ENCODE assay signal across 10 cellular contexts in the genomic region with DNA sequence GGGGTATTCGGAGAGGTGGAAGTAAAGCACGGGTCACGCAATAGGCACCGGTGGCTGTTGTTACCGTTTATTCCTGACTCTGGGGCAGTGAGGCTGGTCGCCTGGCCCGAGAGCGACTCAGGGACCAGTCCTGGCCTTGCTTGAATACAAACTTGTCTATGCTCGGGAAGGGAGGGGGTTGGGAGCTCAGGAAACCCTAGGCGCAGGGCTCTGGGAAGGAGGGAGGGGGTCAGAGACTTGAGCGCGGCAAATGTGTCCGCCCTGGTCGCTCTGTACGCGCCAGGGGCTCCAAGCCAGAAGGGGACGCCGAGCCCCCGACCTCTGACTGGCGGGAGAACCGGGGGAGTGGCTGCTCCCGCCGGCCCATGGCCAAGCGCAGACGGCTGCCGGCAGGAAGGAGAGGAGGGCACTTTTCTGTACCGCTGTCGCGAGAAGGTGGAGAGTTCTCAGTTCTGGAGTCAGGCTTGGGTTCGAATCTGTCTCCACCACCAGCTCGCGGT. TPM values are rescaled to one million over a fixed set of nuclear protein-coding genes. Genes with fewer than 3 reads are reported as not detected.
DNase-seq lines count a peak whose midpoint lies in the region; ATAC-seq and TF ChIP-seq lines count a peak whose summit lies in the region.
"Had no signal": no experiment of that assay in that cellular context is flagged by ENCODE, and none has a peak within 500 bp of the region (broad histone marks: within the 10 kb centered on the region; RNA-seq: fewer than 3 reads in every experiment).

No MANE protein-coding gene starts in this region.

- H3K9me3 Mint-ChIP-seq in naive thymus-derived CD8-positive, alpha-beta T cell = no peaks in the 10 kb centered on the region
- H3K9me3 Mint-ChIP-seq: HFFc6 had no signal

- peaks cover 38 to 73% (median 50%) of the 10 kb centered on the region in 5 donors for H3K27me3 Mint-ChIP-seq in naive thymus-derived CD8-positive, alpha-beta T cell

- no peak overlapping the region for H3K27ac Mint-ChIP-seq in naive thymus-derived CD8-positive, alpha-beta T cell
- H3K27ac Mint-ChIP-seq: HFFc6 had no signal

- H3K36me3 Mint-ChIP-seq in naive thymus-derived CD8-positive, alpha-beta T cell = peaks cover 0 to 5% (median 0%) of the 10 kb centered on the region in 3 donors

- no peak for TF ChIP-seq CTCF in dorsolateral prefrontal cortex (IDR thresholded peaks at IDR 0.05 in 54 of 56, conservative IDR thresholded peaks at IDR 0.05 in 2 of 56; ENCODE audit: low read depth in 1 of 56, partially characterized antibody in 56 of 56)

- no peak for ATAC-seq in naive thymus-derived CD8-positive, alpha-beta T cell
- no peak for ATAC-seq in HG03432 (IDR thresholded peaks at IDR 0.05; ENCODE audit: unreplicated experiment)

- POLR2A ChIA-PET in naive thymus-derived CD8-positive, alpha-beta T cell (lab: Charles Lee) = no interaction called here

- peaks cover 0 to 68% (median 38%) of the 10 kb centered on the region in 45 donors for H3K27me3 ChIP-seq in dorsolateral prefrontal cortex

- H3K27ac ChIP-seq in dorsolateral prefrontal cortex = no peak overlapping the region

- H3K4me1 Mint-ChIP-seq in naive thymus-derived CD8-positive, alpha-beta T cell = peaks cover 8 to 18% (median 13%) of the 10 kb centered on the region in 4 donors

- intact Hi-C loops in dorsolateral prefrontal cortex (cut with DNase I) = no loop called here

- peak overlapping the region in 51 of 59 donors; percentile 7 to 70 (median 53) for H3K4me3 ChIP-seq in dorsolateral prefrontal cortex

- DNase-seq in AG20443 (ENCODE audit: low spot score) (peak; percentile 13), HuH-7 (ENCODE audit: low spot score) (peak; percentile 27), dorsolateral prefrontal cortex (no peak), medulla oblongata (ENCODE audit: extremely low spot score) (no peak), mucosa of gallbladder (ENCODE audit: low spot score) (no peak), HCEC 1CT (no peak)
- no peak for DNase-seq in naive thymus-derived CD8-positive, alpha-beta T cell
- DNase-seq: HFFc6 had no signal

- peak overlapping the region in 8 of 10 donors; percentile 55 to 78 (median 67) for H3K4me3 Mint-ChIP-seq in naive thymus-derived CD8-positive, alpha-beta T cell
- H3K4me3 Mint-ChIP-seq: HFFc6 had no signal

RNA-seq across cellular contexts. Expression of a gene that starts 1.5 kb away (rescaled TPM):
- 1 to 10 TPM in 115 of 120 experiments, under 1 TPM in 5; 0.61 to 6.1 (median 2.3) TPM for total RNA-seq in dorsolateral prefrontal cortex
- total RNA-seq in naive thymus-derived CD8-positive, alpha-beta T cell = not detected
- polyA plus RNA-seq in naive thymus-derived CD8-positive, alpha-beta T cell = not detected
- total RNA-seq in mucosa of gallbladder = 0.29 TPM
- total RNA-seq: HFFc6, mammary epithelial cell had no signal
- polyA plus RNA-seq: mammary epithelial cell had no signal

Comparison
In these comparisons a context has a peak if more than half of its experiments do, and no peak if none do; other contexts are left out.
1. DNase-seq: peak in AG20443 (single experiment) and HuH-7 (single experiment); none in dorsolateral prefrontal cortex (0 of 10), naive thymus-derived CD8-positive, alpha-beta T cell (0 of 10), medulla oblongata (single experiment), mucosa of gallbladder (single experiment) and HCEC 1CT (single experiment).